8 cellular contexts compared by ENCODE assay signal in the genomic region with DNA sequence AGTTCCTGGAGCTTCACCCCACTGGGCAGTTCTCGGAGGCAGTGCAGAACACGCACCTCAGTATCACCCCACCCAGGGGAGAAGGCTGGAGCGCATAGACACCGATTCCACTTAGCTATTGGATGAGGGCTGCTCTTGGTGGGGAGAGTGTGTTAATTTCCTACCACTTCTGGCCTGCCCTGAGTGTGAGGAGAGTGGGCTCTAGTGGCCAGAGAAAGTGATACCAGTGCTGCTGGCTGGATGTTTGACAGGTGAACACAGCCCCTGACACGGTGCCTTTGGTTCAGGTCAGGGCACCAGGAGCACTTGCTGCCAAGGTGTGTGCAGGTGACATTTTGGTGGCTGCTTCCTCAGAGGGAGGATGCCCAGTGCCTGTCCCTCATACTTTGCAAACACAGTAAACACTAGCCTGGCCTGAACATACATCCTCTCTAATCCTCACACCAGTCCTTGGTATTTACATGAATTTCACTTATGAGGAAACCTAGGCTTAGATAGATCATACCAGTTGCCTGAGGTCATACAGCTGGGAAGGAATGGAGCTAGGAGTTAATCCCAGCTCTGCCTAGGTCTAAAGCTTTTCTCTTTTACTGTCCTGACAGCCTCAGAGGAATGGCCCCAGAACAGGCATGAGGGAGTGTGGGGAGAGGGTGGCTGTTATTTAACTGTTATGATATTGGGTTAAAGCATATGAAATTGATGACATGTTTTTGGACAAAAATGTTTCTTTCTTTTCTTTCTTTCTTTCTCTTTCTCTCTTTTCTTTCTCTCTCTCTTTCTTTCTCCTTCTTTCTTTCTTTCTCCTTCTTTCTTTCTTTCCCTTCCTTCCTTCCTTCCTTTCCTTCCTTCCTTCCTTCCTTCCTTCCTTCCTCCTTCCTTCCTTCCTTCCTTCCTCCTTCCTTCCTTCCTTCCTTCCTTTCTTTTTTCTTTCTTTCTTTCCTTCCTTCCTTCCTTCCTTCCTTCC. TPM values are rescaled to one million over a fixed set of nuclear protein-coding genes. Genes with fewer than 3 reads are reported as not detected.
DNase-seq lines count a peak whose midpoint lies in the region; ATAC-seq, FAIRE-seq and TF ChIP-seq lines count a peak whose summit lies in the region.

No MANE protein-coding gene starts in this region.

- peaks cover 21% of the 10 kb centered on the region for H3K4me1 Mint-ChIP-seq in activated CD8-positive, alpha-beta memory T cell treated with anti-CD3 and anti-CD28 coated beads, Interleukin-2, amount 10 ng/mL, durations not matched to agents 7 days and 5 days

- CTCF ChIA-PET in activated CD8-positive, alpha-beta memory T cell treated with anti-CD3 and anti-CD28 coated beads, Interleukin-2, amount 10 ng/mL, durations not matched to agents 7 days and 5 days (lab: Charles Lee): interaction anchor here (0.5 to 1.6 kb wide), 11 partner anchors 21 to 192 kb away, joined by 3 to 9 read pairs (median 3); partner anchors contain the start of genes ITGAX, PYCARD and ZNF843
- CTCF ChIA-PET in SK-N-SH (lab: Yijun Ruan, JAX): no interaction called here

- no peaks in the 10 kb centered on the region for H3K79me2 ChIP-seq in SK-N-SH (ENCODE audit: insufficient read depth)

- H3K9me3 Mint-ChIP-seq in activated CD8-positive, alpha-beta memory T cell treated with anti-CD3 and anti-CD28 coated beads, Interleukin-2, amount 10 ng/mL, durations not matched to agents 7 days and 5 days (ENCODE audit: low read depth): no peaks in the 10 kb centered on the region

- no peaks in the 10 kb centered on the region for H3K9me3 ChIP-seq in SK-N-SH
- H3K9me3 ChIP-seq in small intestine (ENCODE audit: control insufficient read depth, low read depth): no peaks in the 10 kb centered on the region

- H3K36me3 Mint-ChIP-seq in activated CD8-positive, alpha-beta memory T cell treated with anti-CD3 and anti-CD28 coated beads, Interleukin-2, amount 10 ng/mL, durations not matched to agents 7 days and 5 days: peaks cover 4% of the 10 kb centered on the region

- FAIRE-seq in small intestine (lab: Jason Lieb, UNC): no peak

- no peaks in the 10 kb centered on the region for H3K9me2 ChIP-seq in SK-N-SH

- TF ChIP-seq RAD21 in SK-N-SH (IDR thresholded peaks at IDR 0.05; ENCODE audit: low read length): peak; percentile 20; the same call in 1 of the 2 replicates

- no peak overlapping the region for H3K4me3 Mint-ChIP-seq in activated CD8-positive, alpha-beta memory T cell treated with anti-CD3 and anti-CD28 coated beads, Interleukin-2, amount 10 ng/mL, durations not matched to agents 7 days and 5 days

- H3K4me3 ChIP-seq in SK-N-SH (ENCODE audit: low read depth in 2 of 2, low read length in 1 of 2) (no peak overlapping the region), fibroblast of pulmonary artery (replicated peaks; ENCODE audit: low read depth, low read length) (no peak overlapping the region), small intestine (ENCODE audit: low read depth in 1 of 2, low read length in 2 of 2) (no peak overlapping the region)

- H2AFZ ChIP-seq in SK-N-SH (ENCODE audit: low read depth): no peak overlapping the region

- no peak for TF ChIP-seq EP300 in SK-N-SH (IDR thresholded peaks at IDR 0.05; ENCODE audit: borderline replicate concordance in 1 of 2, low read depth in 1 of 2, low read length in 1 of 2)

- H3K9ac ChIP-seq in SK-N-SH: no peak overlapping the region

- H4K20me1 ChIP-seq in SK-N-SH (ENCODE audit: insufficient read depth): no peaks in the 10 kb centered on the region

- H3F3A ChIP-seq in SK-N-SH (replicated peaks; ENCODE audit: insufficient read depth): no peaks in the 10 kb centered on the region

- H3K27me3 Mint-ChIP-seq in activated CD8-positive, alpha-beta memory T cell treated with anti-CD3 and anti-CD28 coated beads, Interleukin-2, amount 10 ng/mL, durations not matched to agents 7 days and 5 days: peaks cover 45% of the 10 kb centered on the region

- H3K27ac ChIP-seq in SK-N-SH (ENCODE audit: low read depth in 2 of 2, low read length in 1 of 2) (no peak overlapping the region), small intestine (ENCODE audit: low read depth in 1 of 2, low read length in 1 of 2) (no peak overlapping the region)

- 0% methylated on average over 4 of the region's 5 CpGs for WGBS in SK-N-SH (ENCODE audit: low lambda C conversion rate)
- 16 to 30% (median 21%) methylated on average over 4 to 5 of the region's 5 CpGs for WGBS in small intestine, 3 donors

- H3K27me3 ChIP-seq in SK-N-SH (ENCODE audit: insufficient read depth): peaks cover 76% of the 10 kb centered on the region
- H3K27me3 ChIP-seq in small intestine (ENCODE audit: control insufficient read depth in 2 of 2, insufficient read depth in 2 of 2, low read length in 2 of 2): peaks cover 0 to 14% of the 10 kb centered on the region in 2 donors

- 0 out of 2 replicates have a peak, but pooled peaks have one; percentile 16 for TF ChIP-seq CTCF in SK-N-SH (IDR thresholded peaks at IDR 0.05)
- TF ChIP-seq CTCF in fibroblast of pulmonary artery (IDR thresholded peaks at IDR 0.05; ENCODE audit: low read length, missing control alignments): peak; percentile 16

- H3K4me2 ChIP-seq in SK-N-SH: no peak overlapping the region

- H3K4me1 ChIP-seq in SK-N-SH (ENCODE audit: control insufficient read depth in 1 of 2, insufficient read depth in 2 of 2, low read depth in 1 of 2, low read length in 1 of 2) (no peaks in the 10 kb centered on the region), small intestine (ENCODE audit: control insufficient read depth in 2 of 2, insufficient read depth in 1 of 2, low read depth in 1 of 2, low read length in 1 of 2) (no peaks in the 10 kb centered on the region)

- peak; percentile 72 for ATAC-seq in activated CD8-positive, alpha-beta memory T cell treated with anti-CD3 and anti-CD28 coated beads, Interleukin-2, amount 10 ng/mL, durations not matched to agents 7 days and 5 days
- peak; percentile 76 for ATAC-seq in HG03159 (IDR thresholded peaks at IDR 0.05; ENCODE audit: unreplicated experiment)

- H3K36me3 ChIP-seq in SK-N-SH (replicated peaks in 1 of 2; ENCODE audit: control insufficient read depth in 1 of 2, insufficient read depth in 2 of 2, low read length in 1 of 2): no peaks in the 10 kb centered on the region
- no peaks in the 10 kb centered on the region for H3K36me3 ChIP-seq in small intestine (ENCODE audit: control insufficient read depth in 2 of 2, insufficient read depth in 2 of 2, low read length in 2 of 2)

- POLR2A ChIA-PET in SK-N-SH (lab: Yijun Ruan, JAX): no interaction called here

- DNase-seq in activated CD8-positive, alpha-beta memory T cell treated with anti-CD3 and anti-CD28 coated beads, Interleukin-2, amount 10 ng/mL, durations not matched to agents 7 days and 5 days: peak; percentile 59
- no peak for DNase-seq in activated CD8-positive, alpha-beta memory T cell treated with anti-CD3 and anti-CD28 coated beads for 24 hours
- DNase-seq in SK-N-SH: peak; percentile 22
- DNase-seq in fibroblast of pulmonary artery (ENCODE audit: low read depth): peak; percentile 10
- peak; percentile 37 for DNase-seq in small intestine
- no peak for DNase-seq in activated CD4-positive, CD25-positive, alpha-beta regulatory T cell (lab: John Stamatoyannopoulos, UW)
- DNase-seq in GM03348 (ENCODE audit: low spot score): no peak

- no peak overlapping the region for H3K27ac Mint-ChIP-seq in activated CD8-positive, alpha-beta memory T cell treated with anti-CD3 and anti-CD28 coated beads, Interleukin-2, amount 10 ng/mL, durations not matched to agents 7 days and 5 days

TF ChIP-seq in SK-N-SH, 30 proteins besides CTCF, POLR2A, EP300 and RAD21:
- TF ChIP-seq RFX5 (IDR thresholded peaks at IDR 0.05; ENCODE audit: low read length) (no peak), NRF1 (IDR thresholded peaks at IDR 0.05; ENCODE audit: low read depth, low read length) (no peak), RCOR1 (IDR thresholded peaks at IDR 0.05; ENCODE audit: low read length) (no peak), TEAD4 (IDR thresholded peaks at IDR 0.05; ENCODE audit: borderline replicate concordance, insufficient read depth) (no peak), MEF2A (IDR thresholded peaks at IDR 0.05; ENCODE audit: borderline replicate concordance, low read depth) (no peak), JUND (IDR thresholded peaks at IDR 0.05) (no peak), MAX (IDR thresholded peaks at IDR 0.05; ENCODE audit: low read depth) (no peak), ELF1 (IDR thresholded peaks at IDR 0.05) (no peak), NFIC (IDR thresholded peaks at IDR 0.05; ENCODE audit: borderline replicate concordance) (no peak), SIN3A (IDR thresholded peaks at IDR 0.05; ENCODE audit: borderline replicate concordance, low read depth, low read length) (no peak)
- TF ChIP-seq, protein P1, sequence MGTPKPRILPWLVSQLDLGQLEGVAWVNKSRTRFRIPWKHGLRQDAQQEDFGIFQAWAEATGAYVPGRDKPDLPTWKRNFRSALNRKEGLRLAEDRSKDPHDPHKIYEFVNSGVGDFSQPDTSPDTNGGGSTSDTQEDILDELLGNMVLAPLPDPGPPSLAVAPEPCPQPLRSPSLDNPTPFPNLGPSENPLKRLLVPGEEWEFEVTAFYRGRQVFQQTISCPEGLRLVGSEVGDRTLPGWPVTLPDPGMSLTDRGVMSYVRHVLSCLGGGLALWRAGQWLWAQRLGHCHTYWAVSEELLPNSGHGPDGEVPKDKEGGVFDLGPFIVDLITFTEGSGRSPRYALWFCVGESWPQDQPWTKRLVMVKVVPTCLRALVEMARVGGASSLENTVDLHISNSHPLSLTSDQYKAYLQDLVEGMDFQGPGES (IDR thresholded peaks at IDR 0.05; ENCODE audit: low read depth, low read length): no peak

RNA-seq across cellular contexts. Expression of gene ITGAX, which starts 21.0 kb away (rescaled TPM):
- total RNA-seq in activated CD8-positive, alpha-beta memory T cell treated with anti-CD3 and anti-CD28 coated beads, Interleukin-2, amount 10 ng/mL, durations not matched to agents 7 days and 5 days: 10 to 100 TPM; 56.8 to 62.0 TPM
- polyA plus RNA-seq in SK-N-SH (2012; rRNA removed): 0.44 and 0.66 TPM in 2 replicates
- polyA plus RNA-seq in SK-N-SH (2012; cell fraction: cytosol; rRNA removed): 0.30 and 0.38 TPM in 2 replicates
- 0.81 and 1.3 TPM in 2 replicates for polyA plus RNA-seq in SK-N-SH (2012; cell fraction: nucleus; rRNA removed)
- polyA plus RNA-seq in small intestine: 1 to 10 TPM in 1 of 3 donors, under 1 TPM in 2; 0.22 to 2.0 (median 0.27) TPM

RNA-seq across cellular contexts. Expression of gene ITGAD, which starts 59.2 kb away (rescaled TPM):
- under 1 TPM; 0.09 to 0.23 TPM for total RNA-seq in activated CD8-positive, alpha-beta memory T cell treated with anti-CD3 and anti-CD28 coated beads, Interleukin-2, amount 10 ng/mL, durations not matched to agents 7 days and 5 days
- polyA plus RNA-seq in SK-N-SH (2012; rRNA removed) (not detected in 2 replicates), small intestine (under 1 TPM in 1 of 3 donors, not detected in 2; 0.06 TPM)
- polyA plus RNA-seq in SK-N-SH (2012; cell fraction: cytosol; rRNA removed): not detected in 2 replicates
- polyA plus RNA-seq in SK-N-SH (2012; cell fraction: nucleus; rRNA removed): not detected in 2 replicates

Comparison
In these comparisons a context has a peak if more than half of its experiments do, and no peak if none do; other contexts are left out.
1. DNase-seq: peak in activated CD8-positive, alpha-beta memory T cell treated with anti-CD3 and anti-CD28 coated beads, Interleukin-2, amount 10 ng/mL, durations not matched to agents 7 days and 5 days (single experiment), SK-N-SH (single experiment), fibroblast of pulmonary artery (single experiment) and small intestine (single experiment); none in activated CD8-positive, alpha-beta memory T cell treated with anti-CD3 and anti-CD28 coated beads for 24 hours (single experiment), activated CD4-positive, CD25-positive, alpha-beta regulatory T cell (0 of 4) and GM03348 (single experiment).